In genomic region chr7:2524808-2525140, GRCh38 we compare ENCODE assay signal across 12 cellular contexts. TPM values are rescaled to one million over a fixed set of nuclear protein-coding genes. Genes with fewer than 3 reads are reported as not detected.
DNase-seq lines count a peak whose midpoint lies in the region; ATAC-seq and TF ChIP-seq lines count a peak whose summit lies in the region.
"Had no signal": no experiment of that assay in that cellular context is flagged by ENCODE, and none has a peak within 500 bp of the region (broad histone marks: within the 10 kb centered on the region; RNA-seq: fewer than 3 reads in every experiment).

No MANE protein-coding gene starts in this region.

- H2BK15ac ChIP-seq in mesenchymal stem cell (ENCODE audit: low read depth, poor library complexity, severe bottlenecking), result no peak overlapping the region

- H2BK12ac ChIP-seq in mesenchymal stem cell (ENCODE audit: low read length in 2 of 2), result no peak overlapping the region

- no peak overlapping the region for H2BK5ac ChIP-seq in mesenchymal stem cell (ENCODE audit: low read depth, low read length, poor library complexity, severe bottlenecking)

- TF ChIP-seq POLR2A in uterus (IDR thresholded peaks at IDR 0.05), result no peak

- H3K4me1 ChIP-seq in left ventricle myocardium inferior, result peaks cover 86% of the 10 kb centered on the region
- peaks cover 0 to 90% of the 10 kb centered on the region in 2 donors for H3K4me1 ChIP-seq in right atrium auricular region
- peaks cover 77% of the 10 kb centered on the region for H3K4me1 ChIP-seq in mesenchymal stem cell (ENCODE audit: control insufficient read depth, insufficient read depth, low read depth, low read length)
- peaks cover 0 to 19% of the 10 kb centered on the region in 2 donors for H3K4me1 ChIP-seq in uterus

- peak overlapping the region; percentile 91 for H3K27ac ChIP-seq in left ventricle myocardium inferior (replicated peaks)
- H3K27ac ChIP-seq in right atrium auricular region, result no peak overlapping the region
- peak overlapping the region; percentile 0 for H3K27ac ChIP-seq in mesenchymal stem cell (ENCODE audit: low read length, poor library complexity, severe bottlenecking)
- H3K27ac ChIP-seq in uterus, result peak overlapping the region; percentile 67

- no peak overlapping the region for H4K91ac ChIP-seq in mesenchymal stem cell (ENCODE audit: low read length)

- intact Hi-C loops in left ventricle myocardium inferior (cut with micrococcal nuclease) (no loop called here), uterus (cut with DNase I; ENCODE audit: low total_unique reads) (no loop called here)

- H3K36me3 ChIP-seq in left ventricle myocardium inferior (peaks cover 24% of the 10 kb centered on the region), right atrium auricular region (peaks cover 12% of the 10 kb centered on the region), mesenchymal stem cell (ENCODE audit: control insufficient read depth in 1 of 2, insufficient read depth in 2 of 2, low read depth in 1 of 2, low read length in 2 of 2) (peaks cover 0 to 82% of the 10 kb centered on the region in 2 experiments), uterus (no peaks in the 10 kb centered on the region)

- no peak overlapping the region for H2BK120ac ChIP-seq in mesenchymal stem cell (ENCODE audit: low read depth, low read length)

- H3K27me3 Mint-ChIP-seq in T-helper 17 cell, result no peaks in the 10 kb centered on the region
- H3K27me3 Mint-ChIP-seq: activated naive CD8-positive, alpha-beta T cell treated with anti-CD3 and anti-CD28 coated beads, Interleukin-2, amount 10 ng/mL, durations not matched to agents 7 days and 5 days had no signal

- no peaks in the 10 kb centered on the region for H3K79me1 ChIP-seq in mesenchymal stem cell (replicated peaks; ENCODE audit: low read length, poor library complexity, severe bottlenecking)

- peak overlapping the region; percentile 56 for H3K4me3 Mint-ChIP-seq in T-helper 17 cell
- H3K4me3 Mint-ChIP-seq: activated naive CD8-positive, alpha-beta T cell treated with anti-CD3 and anti-CD28 coated beads, Interleukin-2, amount 10 ng/mL, durations not matched to agents 7 days and 5 days had no signal

- H3K4me1 Mint-ChIP-seq in T-helper 17 cell, result peaks cover 36% of the 10 kb centered on the region

- H3K23ac ChIP-seq in mesenchymal stem cell (ENCODE audit: low read length in 2 of 2), result no peak overlapping the region

- H4K8ac ChIP-seq in mesenchymal stem cell (ENCODE audit: low read length), result no peak overlapping the region

- peak overlapping the region in 1 of 2 experiments; percentile 28 for H3K18ac ChIP-seq in mesenchymal stem cell (ENCODE audit: low read depth in 1 of 2, low read length in 2 of 2)

- peaks cover 71% of the 10 kb centered on the region for H3K27me3 ChIP-seq in left ventricle myocardium inferior (ENCODE audit: low read depth)
- H3K27me3 ChIP-seq in right atrium auricular region, result no peaks in the 10 kb centered on the region
- H3K27me3 ChIP-seq in mesenchymal stem cell (ENCODE audit: control insufficient read depth in 1 of 2, insufficient read depth in 1 of 2, low read length in 2 of 2), result no peaks in the 10 kb centered on the region
- H3K27me3 ChIP-seq in uterus, result peaks cover 0 to 10% of the 10 kb centered on the region in 2 donors

- H3K14ac ChIP-seq in mesenchymal stem cell (ENCODE audit: low read length in 2 of 2), result no peak overlapping the region

- TF ChIP-seq CTCF in left ventricle myocardium inferior (IDR thresholded peaks at IDR 0.05; ENCODE audit: borderline replicate concordance) (no peak), right atrium auricular region (IDR thresholded peaks at IDR 0.05) (no peak), uterus (IDR thresholded peaks at IDR 0.05) (no peak)

- no peak overlapping the region for H2AFZ ChIP-seq in mesenchymal stem cell (ENCODE audit: low read depth, low read length)

- H3K9me3 ChIP-seq in left ventricle myocardium inferior (replicated peaks), result no peaks in the 10 kb centered on the region
- no peaks in the 10 kb centered on the region for H3K9me3 ChIP-seq in right atrium auricular region
- H3K9me3 ChIP-seq in T-helper 17 cell (ENCODE audit: control insufficient read depth, low read length, poor library complexity, severe bottlenecking), result no peaks in the 10 kb centered on the region
- H3K9me3 ChIP-seq in mesenchymal stem cell (ENCODE audit: control insufficient read depth, low read length), result no peaks in the 10 kb centered on the region
- no peaks in the 10 kb centered on the region for H3K9me3 ChIP-seq in uterus

- peak overlapping the region; percentile 73 for H3K4me3 ChIP-seq in left ventricle myocardium inferior
- H3K4me3 ChIP-seq in right atrium auricular region, result no peak overlapping the region
- H3K4me3 ChIP-seq in mesenchymal stem cell (ENCODE audit: insufficient read depth in 1 of 2, low read depth in 1 of 2, low read length in 2 of 2), result no peak overlapping the region
- no peak overlapping the region for H3K4me3 ChIP-seq in uterus

- peaks cover 9% of the 10 kb centered on the region for H3K36me3 Mint-ChIP-seq in T-helper 17 cell (ENCODE audit: low read depth)

- no peak for ATAC-seq in T-helper 17 cell

- no peak overlapping the region for H3K27ac Mint-ChIP-seq in T-helper 17 cell
- H3K27ac Mint-ChIP-seq: activated naive CD8-positive, alpha-beta T cell treated with anti-CD3 and anti-CD28 coated beads, Interleukin-2, amount 10 ng/mL, durations not matched to agents 7 days and 5 days had no signal

- no peak overlapping the region for H3K4ac ChIP-seq in mesenchymal stem cell (ENCODE audit: low read depth in 1 of 2, low read length in 2 of 2)

- H3K9ac ChIP-seq in mesenchymal stem cell (ENCODE audit: low read length), result no peak overlapping the region

- no peak overlapping the region for H3K4me2 ChIP-seq in mesenchymal stem cell (ENCODE audit: low read length, poor library complexity, severe bottlenecking)

- no peak overlapping the region for H2AK5ac ChIP-seq in mesenchymal stem cell (ENCODE audit: low read length, severe bottlenecking)

- DNase-seq in left ventricle myocardium inferior, result no peak
- no peak for DNase-seq in right atrium auricular region (ENCODE audit: low spot score)
- DNase-seq in T-helper 17 cell, result peak in 1 of 3 donors; percentile 14
- DNase-seq in mesenchymal stem cell, result no peak
- no peak for DNase-seq in uterus
- no peak for DNase-seq in NCI-H187 treated with DMSO at 0.1 percent for 48 hours (lab: John Stamatoyannopoulos, UW)
- no peak for DNase-seq in NOMO-1 treated with DMSO at 0.1 percent for 48 hours (lab: John Stamatoyannopoulos, UW; ENCODE audit: unreplicated experiment)
- no peak for DNase-seq in NCI-H1694 treated with DMSO at 0.1 percent for 48 hours (lab: John Stamatoyannopoulos, UW)
- DNase-seq: activated naive CD8-positive, alpha-beta T cell treated with anti-CD3 and anti-CD28 coated beads, Interleukin-2, amount 10 ng/mL, durations not matched to agents 7 days and 5 days; GDM1; kidney glomerular epithelial cell had no signal

- WGBS in mesenchymal stem cell, result 86% methylated on average over 15 of the region's 15 CpGs

RNA-seq across cellular contexts. Expression of gene LFNG, which starts 5.2 kb away (rescaled TPM):
- total RNA-seq in left ventricle myocardium inferior, result 5.2 TPM
- 1 to 10 TPM; 3.8 to 4.3 TPM for total RNA-seq in right atrium auricular region
- total RNA-seq in T-helper 17 cell, result 100 to 1,000 TPM; 110 to 116 TPM
- polyA plus RNA-seq in mesenchymal stem cell (2013, experiment 1 of 2), result 0.22 TPM
- polyA plus RNA-seq in mesenchymal stem cell (2013, experiment 2 of 2), result 0.21 TPM
- total RNA-seq in uterus, result 10 to 100 TPM in 2 of 4 donors, 1 to 10 TPM in 1, not detected in 1; 2.3 to 30.5 (median 26.5) TPM

RNA-seq across cellular contexts. Expression of gene BRAT1, which starts 30.6 kb away (rescaled TPM):
- total RNA-seq in left ventricle myocardium inferior (13.7 TPM), right atrium auricular region (10 to 100 TPM; 20.9 to 24.6 TPM), T-helper 17 cell (10 to 100 TPM; 19.5 to 20.5 TPM), uterus (10 to 100 TPM; 10.3 to 44.3 (median 36.0) TPM)
- 10.5 TPM for polyA plus RNA-seq in mesenchymal stem cell (2013, experiment 1 of 2)
- 10.6 TPM for polyA plus RNA-seq in mesenchymal stem cell (2013, experiment 2 of 2)

RNA-seq across cellular contexts. Expression of gene IQCE, which starts 34.0 kb away (rescaled TPM):
- total RNA-seq in left ventricle myocardium inferior (11.5 TPM), right atrium auricular region (1 to 10 TPM; 6.6 to 9.1 TPM), T-helper 17 cell (1 to 10 TPM; 6.7 to 9.0 TPM), uterus (10 to 100 TPM in 3 of 4 donors, 1 to 10 TPM in 1; 6.8 to 28.0 (median 16.9) TPM)
- polyA plus RNA-seq in mesenchymal stem cell (2013, experiment 1 of 2), result 10.2 TPM
- polyA plus RNA-seq in mesenchymal stem cell (2013, experiment 2 of 2), result 10.0 TPM

RNA-seq across cellular contexts. Expression of gene GRIFIN, which starts 48.6 kb away (rescaled TPM):
- total RNA-seq in left ventricle myocardium inferior, result not detected
- total RNA-seq in right atrium auricular region, result not detected
- not detected for total RNA-seq in T-helper 17 cell
- polyA plus RNA-seq in mesenchymal stem cell (2013, experiment 1 of 2), result not detected
- polyA plus RNA-seq in mesenchymal stem cell (2013, experiment 2 of 2), result not detected
- total RNA-seq in uterus, result not detected
- total RNA-seq: activated naive CD8-positive, alpha-beta T cell treated with anti-CD3 and anti-CD28 coated beads, Interleukin-2, amount 10 ng/mL, durations not matched to agents 7 days and 5 days had no signal
- polyA plus RNA-seq: neural cell had no signal

Comparison
In these comparisons a context has a peak if more than half of its experiments do, and no peak if none do; other contexts are left out.
1. H3K27ac ChIP-seq: peak in left ventricle myocardium inferior (single experiment), mesenchymal stem cell (single experiment) and uterus (2 of 2); none in right atrium auricular region (0 of 2).